13 cellular contexts compared by ENCODE assay signal in genomic region chr10:87764072-87764934, GRCh38. TPM values are rescaled to one million over a fixed set of nuclear protein-coding genes. Genes with fewer than 3 reads are reported as not detected.
DNase-seq lines count a peak whose midpoint lies in the region; ATAC-seq and TF ChIP-seq lines count a peak whose summit lies in the region.
"Had no signal": no experiment of that assay in that cellular context is flagged by ENCODE, and none has a peak within 500 bp of the region (broad histone marks: within the 10 kb centered on the region; RNA-seq: fewer than 3 reads in every experiment).

No MANE protein-coding gene starts in this region.

- H3K9me3 Mint-ChIP-seq in activated naive CD4-positive, alpha-beta T cell treated with anti-CD3 and anti-CD28 coated beads for 36 hours = no peaks in the 10 kb centered on the region
- H3K9me3 Mint-ChIP-seq in activated naive CD4-positive, alpha-beta T cell treated with anti-CD3 and anti-CD28 coated beads, Interleukin-2, amount 50 U/mL, for 72 hours = no peaks in the 10 kb centered on the region
- no peaks in the 10 kb centered on the region for H3K9me3 Mint-ChIP-seq in stimulated activated naive CD8-positive, alpha-beta T cell treated with anti-CD3 and anti-CD28 coated beads, Interleukin-15, Interleukin-2, amounts not matched to agents 100 ng/mL and 50 ng/mL, for 24 hours
- H3K9me3 Mint-ChIP-seq in stimulated activated naive CD8-positive, alpha-beta T cell treated with anti-CD3 and anti-CD28 coated beads, Interleukin-15, amount 100 ng/mL, for 72 hours = no peaks in the 10 kb centered on the region
- peaks cover 5% of the 10 kb centered on the region for H3K9me3 Mint-ChIP-seq in nephron progenitor cell
- H3K9me3 Mint-ChIP-seq: CD4-positive, alpha-beta T cell had no signal

- H3K27me3 Mint-ChIP-seq in activated naive CD4-positive, alpha-beta T cell treated with anti-CD3 and anti-CD28 coated beads for 36 hours (ENCODE audit: low read depth) = no peaks in the 10 kb centered on the region
- H3K27me3 Mint-ChIP-seq in stimulated activated naive CD8-positive, alpha-beta T cell treated with anti-CD3 and anti-CD28 coated beads, Interleukin-15, Interleukin-2, amounts not matched to agents 100 ng/mL and 50 ng/mL, for 24 hours = no peaks in the 10 kb centered on the region
- H3K27me3 Mint-ChIP-seq in stimulated activated naive CD8-positive, alpha-beta T cell treated with anti-CD3 and anti-CD28 coated beads, Interleukin-15, amount 100 ng/mL, for 72 hours = no peaks in the 10 kb centered on the region
- peaks cover 4% of the 10 kb centered on the region for H3K27me3 Mint-ChIP-seq in nephron progenitor cell (ENCODE audit: low read depth, poor library complexity)
- H3K27me3 Mint-ChIP-seq: B cell; CD4-positive, alpha-beta T cell had no signal

- TF ChIP-seq CTCF in nephron progenitor cell (IDR thresholded peaks at IDR 0.05) = no peak

- peaks cover 30% of the 10 kb centered on the region for H3K4me1 Mint-ChIP-seq in activated naive CD4-positive, alpha-beta T cell treated with anti-CD3 and anti-CD28 coated beads for 36 hours (ENCODE audit: low read depth)
- H3K4me1 Mint-ChIP-seq in stimulated activated naive CD8-positive, alpha-beta T cell treated with anti-CD3 and anti-CD28 coated beads, Interleukin-15, Interleukin-2, amounts not matched to agents 100 ng/mL and 50 ng/mL, for 24 hours (ENCODE audit: low read depth) = peaks cover 41% of the 10 kb centered on the region
- H3K4me1 Mint-ChIP-seq in stimulated activated naive CD8-positive, alpha-beta T cell treated with anti-CD3 and anti-CD28 coated beads, Interleukin-15, amount 100 ng/mL, for 72 hours = peaks cover 22% of the 10 kb centered on the region
- peaks cover 17% of the 10 kb centered on the region for H3K4me1 Mint-ChIP-seq in nephron progenitor cell

- H3K4me3 Mint-ChIP-seq in activated naive CD4-positive, alpha-beta T cell treated with anti-CD3 and anti-CD28 coated beads for 36 hours = no peak overlapping the region
- H3K4me3 Mint-ChIP-seq in stimulated activated naive CD8-positive, alpha-beta T cell treated with anti-CD3 and anti-CD28 coated beads, Interleukin-15, Interleukin-2, amounts not matched to agents 100 ng/mL and 50 ng/mL, for 24 hours = no peak overlapping the region
- H3K4me3 Mint-ChIP-seq in stimulated activated naive CD8-positive, alpha-beta T cell treated with anti-CD3 and anti-CD28 coated beads, Interleukin-15, amount 100 ng/mL, for 72 hours = no peak overlapping the region
- H3K4me3 Mint-ChIP-seq in nephron progenitor cell = no peak overlapping the region
- H3K4me3 Mint-ChIP-seq: B cell; CD4-positive, alpha-beta T cell had no signal

- no peak for ATAC-seq in activated naive CD4-positive, alpha-beta T cell treated with anti-CD3 and anti-CD28 coated beads, Interleukin-2, amount 50 U/mL, for 72 hours
- ATAC-seq in stimulated activated naive CD8-positive, alpha-beta T cell treated with anti-CD3 and anti-CD28 coated beads, Interleukin-15, amount 100 ng/mL, for 72 hours = no peak
- no peak for ATAC-seq in Right ventricle myocardium superior (ENCODE audit: poor library complexity)

- CTCF ChIA-PET in activated naive CD4-positive, alpha-beta T cell treated with anti-CD3 and anti-CD28 coated beads for 36 hours (lab: Charles Lee) = interaction anchor here (2.0 kb wide), 1 partner anchor 8 kb away, joined by 6 read pairs; no protein-coding TSS in a partner anchor

- peak overlapping the region; percentile 46 for H3K27ac Mint-ChIP-seq in activated naive CD4-positive, alpha-beta T cell treated with anti-CD3 and anti-CD28 coated beads for 36 hours
- no peak overlapping the region for H3K27ac Mint-ChIP-seq in activated naive CD4-positive, alpha-beta T cell treated with anti-CD3 and anti-CD28 coated beads, Interleukin-2, amount 50 U/mL, for 72 hours
- peak overlapping the region; percentile 6 for H3K27ac Mint-ChIP-seq in stimulated activated naive CD8-positive, alpha-beta T cell treated with anti-CD3 and anti-CD28 coated beads, Interleukin-15, Interleukin-2, amounts not matched to agents 100 ng/mL and 50 ng/mL, for 24 hours
- no peak overlapping the region for H3K27ac Mint-ChIP-seq in stimulated activated naive CD8-positive, alpha-beta T cell treated with anti-CD3 and anti-CD28 coated beads, Interleukin-15, amount 100 ng/mL, for 72 hours
- peak overlapping the region; percentile 26 for H3K27ac Mint-ChIP-seq in nephron progenitor cell
- H3K27ac Mint-ChIP-seq: B cell; CD4-positive, alpha-beta T cell had no signal

- peaks cover 23% of the 10 kb centered on the region for H3K36me3 Mint-ChIP-seq in activated naive CD4-positive, alpha-beta T cell treated with anti-CD3 and anti-CD28 coated beads for 36 hours (ENCODE audit: low read depth)
- peaks cover 0 to 43% of the 10 kb centered on the region in 2 donors for H3K36me3 Mint-ChIP-seq in activated naive CD4-positive, alpha-beta T cell treated with anti-CD3 and anti-CD28 coated beads, Interleukin-2, amount 50 U/mL, for 72 hours
- peaks cover 77% of the 10 kb centered on the region for H3K36me3 Mint-ChIP-seq in stimulated activated naive CD8-positive, alpha-beta T cell treated with anti-CD3 and anti-CD28 coated beads, Interleukin-15, Interleukin-2, amounts not matched to agents 100 ng/mL and 50 ng/mL, for 24 hours (ENCODE audit: low read depth)
- peaks cover 60% of the 10 kb centered on the region for H3K36me3 Mint-ChIP-seq in nephron progenitor cell (ENCODE audit: low read depth)

- no peak for DNase-seq in activated naive CD4-positive, alpha-beta T cell treated with anti-CD3 and anti-CD28 coated beads for 36 hours
- no peak for DNase-seq in activated naive CD4-positive, alpha-beta T cell treated with anti-CD3 and anti-CD28 coated beads, Interleukin-2, amount 50 U/mL, for 72 hours (ENCODE audit: low spot score in 2 of 2)
- no peak for DNase-seq in stimulated activated naive CD8-positive, alpha-beta T cell treated with anti-CD3 and anti-CD28 coated beads, Interleukin-15, amount 100 ng/mL, for 72 hours
- DNase-seq in nephron progenitor cell = no peak
- DNase-seq in Right ventricle myocardium superior = no peak
- DNase-seq in nucleus accumbens (lab: John Stamatoyannopoulos, UW) = no peak
- DNase-seq: C1 segment of cervical spinal cord; Calu3; CD4-positive, alpha-beta T cell; DMS 273 treated with DMSO at 0.1 percent for 48 hours; HCEC 1CT had no signal

- intact Hi-C loops in activated naive CD4-positive, alpha-beta T cell treated with anti-CD3 and anti-CD28 coated beads for 36 hours (cut with micrococcal nuclease) = loop anchor here (5.0 kb wide), 2 partner anchors 388 to 508 kb away; no protein-coding TSS in a partner anchor
- intact Hi-C loops in Right ventricle myocardium superior (cut with DNase I) = no loop called here

RNA-seq across cellular contexts. Expression of gene ATAD1, which starts 53.7 kb away (rescaled TPM):
- total RNA-seq in activated naive CD4-positive, alpha-beta T cell treated with anti-CD3 and anti-CD28 coated beads for 36 hours = 10 to 100 TPM; 47.4 to 53.7 TPM
- total RNA-seq in activated naive CD4-positive, alpha-beta T cell treated with anti-CD3 and anti-CD28 coated beads, Interleukin-2, amount 50 U/mL, for 72 hours = 10 to 100 TPM; 35.0 to 51.6 TPM
- 96.7 TPM for total RNA-seq in Right ventricle myocardium superior

Comparison
In these comparisons a context has a peak if more than half of its experiments do, and no peak if none do; other contexts are left out.
1. H3K27ac Mint-ChIP-seq: peak in activated naive CD4-positive, alpha-beta T cell treated with anti-CD3 and anti-CD28 coated beads for 36 hours (single experiment), stimulated activated naive CD8-positive, alpha-beta T cell treated with anti-CD3 and anti-CD28 coated beads, Interleukin-15, Interleukin-2, amounts not matched to agents 100 ng/mL and 50 ng/mL, for 24 hours (single experiment) and nephron progenitor cell (single experiment); none in activated naive CD4-positive, alpha-beta T cell treated with anti-CD3 and anti-CD28 coated beads, Interleukin-2, amount 50 U/mL, for 72 hours (0 of 2) and stimulated activated naive CD8-positive, alpha-beta T cell treated with anti-CD3 and anti-CD28 coated beads, Interleukin-15, amount 100 ng/mL, for 72 hours (0 of 2).